ENCODE assay signal across 20 cellular contexts in the genomic region with DNA sequence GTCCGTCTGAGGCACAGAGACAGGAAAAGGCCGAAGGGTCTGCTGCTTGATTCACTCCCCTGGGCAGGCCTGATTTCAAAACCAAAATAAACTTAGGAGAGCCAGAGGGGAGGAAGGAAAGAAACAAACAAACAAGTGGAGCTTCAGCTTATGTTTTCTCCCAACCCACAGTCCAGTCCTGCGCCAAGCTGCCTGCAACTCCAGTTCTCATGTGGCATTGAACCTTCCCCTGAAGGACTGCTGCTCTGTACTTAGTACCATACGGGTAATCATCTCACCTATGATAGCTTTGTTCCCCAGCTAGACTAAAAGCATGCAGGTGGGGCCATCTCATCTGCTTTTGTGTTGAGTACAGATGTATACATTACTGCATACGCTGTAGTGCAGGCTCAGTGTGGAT.
DNase-seq lines count a peak whose midpoint lies in the region; ATAC-seq and TF ChIP-seq lines count a peak whose summit lies in the region.
"Had no signal": no experiment of that assay in that cellular context is flagged by ENCODE, and none has a peak within 500 bp of the region (broad histone marks: within the 10 kb centered on the region; RNA-seq: fewer than 3 reads in every experiment).

No MANE protein-coding gene starts in this region.

- TF ChIP-seq CTCF in Panc1 (IDR thresholded peaks at IDR 0.05): no peak
- no peak for TF ChIP-seq CTCF in dorsolateral prefrontal cortex (IDR thresholded peaks at IDR 0.05 in 54 of 56, conservative IDR thresholded peaks at IDR 0.05 in 2 of 56; ENCODE audit: low read depth in 1 of 56, partially characterized antibody in 56 of 56)
- no peak for TF ChIP-seq CTCF in psoas muscle (IDR thresholded peaks at IDR 0.05)
- no peak for TF ChIP-seq CTCF in brain microvascular endothelial cell (IDR thresholded peaks at IDR 0.05; ENCODE audit: low read depth, low read length, missing control alignments)

- in situ Hi-C loops in Panc1 (cut with HindIII; ENCODE audit: low pct_unique_long_range_greater_than_20kb, low sequenced_read_pairs): no loop called here
- in situ Hi-C loops in brain microvascular endothelial cell (cut with HindIII; ENCODE audit: low pct_ligation_motif_present, low sequenced_read_pairs): loop anchor here (25.0 kb wide), 1 partner anchor 429 kb away; no protein-coding TSS in a partner anchor

- H3K4me3 ChIP-seq in Panc1 (ENCODE audit: low read depth in 2 of 2, low read length in 2 of 2): no peak overlapping the region
- H3K4me3 ChIP-seq in dorsolateral prefrontal cortex: no peak overlapping the region
- H3K4me3 ChIP-seq in psoas muscle: peak overlapping the region; percentile 49
- H3K4me3 ChIP-seq in brain microvascular endothelial cell (ENCODE audit: low read depth, low read length): no peak overlapping the region
- H3K4me3 ChIP-seq: MG63, PC-9 had no signal

- no peak for DNase-seq in Panc1 (ENCODE audit: low read depth, low spot score)
- DNase-seq in dorsolateral prefrontal cortex: no peak
- no peak for DNase-seq in psoas muscle
- no peak for DNase-seq in D341Med (ENCODE audit: low spot score)
- DNase-seq in brain microvascular endothelial cell: no peak
- DNase-seq: AML-193; C1 segment of cervical spinal cord; CD8-positive, alpha-beta T cell; DMS153; GOT3; HCEC 1CT; MG63; NCI-H1417; NCI-H1694 treated with DMSO at 0.1 percent for 48 hours; NCI-H510A treated with DMSO at 0.1 percent for 48 hours; NCI-H748 treated with DMSO at 0.1 percent for 48 hours; PC-9 had no signal

- intact Hi-C loops in Panc1 (cut with micrococcal nuclease; ENCODE audit: unreplicated experiment): no loop called here
- intact Hi-C loops in dorsolateral prefrontal cortex (cut with DNase I): no loop called here
- intact Hi-C loops in psoas muscle (cut with DNase I): no loop called here

- H3K27ac Mint-ChIP-seq in stimulated activated memory B cell treated with anti-CD40 and anti-IgM and Interleukin-4, amounts not matched to agents 10 μg/mL and 1 μg/mL and 100 μg/mL, for 72 hours: no peak overlapping the region
- H3K27ac Mint-ChIP-seq: CD8-positive, alpha-beta T cell had no signal

- H3K27me3 ChIP-seq in Panc1 (ENCODE audit: control insufficient read depth, insufficient read depth, low read length) (no peaks in the 10 kb centered on the region), dorsolateral prefrontal cortex (no peaks in the 10 kb centered on the region), psoas muscle (ENCODE audit: insufficient read depth in 3 of 3, low read length in 2 of 3) (no peaks in the 10 kb centered on the region), brain microvascular endothelial cell (replicated peaks) (peaks cover under 1% of the 10 kb centered on the region)
- H3K27me3 ChIP-seq: MG63 had no signal

- ATAC-seq in Panc1 (0 out of 2 replicates have a peak, but pooled peaks have one; percentile 26), psoas muscle (no peak), GM19455 (IDR thresholded peaks at IDR 0.05; ENCODE audit: unreplicated experiment) (no peak), HG02678 (IDR thresholded peaks at IDR 0.05; ENCODE audit: unreplicated experiment) (no peak)
- ATAC-seq in stimulated activated memory B cell treated with anti-CD40 and anti-IgM and Interleukin-4, amounts not matched to agents 10 μg/mL and 1 μg/mL and 100 μg/mL, for 72 hours: peak; percentile 9
- ATAC-seq: CD8-positive, alpha-beta T cell had no signal

- 73 to 87% (median 78%) methylated on average over 5 of the region's 5 CpGs for WGBS in psoas muscle, 3 donors

- H3K4me1 Mint-ChIP-seq in stimulated activated memory B cell treated with anti-CD40 and anti-IgM and Interleukin-4, amounts not matched to agents 10 μg/mL and 1 μg/mL and 100 μg/mL, for 72 hours: no peaks in the 10 kb centered on the region

- no peaks in the 10 kb centered on the region for H3K9me3 Mint-ChIP-seq in stimulated activated memory B cell treated with anti-CD40 and anti-IgM and Interleukin-4, amounts not matched to agents 10 μg/mL and 1 μg/mL and 100 μg/mL, for 72 hours
- H3K9me3 Mint-ChIP-seq: CD8-positive, alpha-beta T cell had no signal

- no peaks in the 10 kb centered on the region for H3K36me3 Mint-ChIP-seq in stimulated activated memory B cell treated with anti-CD40 and anti-IgM and Interleukin-4, amounts not matched to agents 10 μg/mL and 1 μg/mL and 100 μg/mL, for 72 hours
- H3K36me3 Mint-ChIP-seq: CD8-positive, alpha-beta T cell had no signal

- CTCF ChIA-PET in Panc1 (lab: Charles Lee): no interaction called here

- H3K36me3 ChIP-seq in Panc1 (ENCODE audit: control insufficient read depth, insufficient read depth, low read length) (no peaks in the 10 kb centered on the region), psoas muscle (ENCODE audit: insufficient read depth in 1 of 2, low read depth in 1 of 2) (no peaks in the 10 kb centered on the region), brain microvascular endothelial cell (replicated peaks) (no peaks in the 10 kb centered on the region)
- H3K36me3 ChIP-seq: MG63 had no signal

- no TSS peak for BruUV-seq in Panc1 (replicated peaks; lab: Mats Ljungman, UMichigan)

- H3K27ac ChIP-seq in Panc1 (ENCODE audit: low read length) (no peak overlapping the region), dorsolateral prefrontal cortex (peak overlapping the region in 42 of 59 donors; percentile 1 to 77 (median 48)), psoas muscle (peak overlapping the region; percentile 88), brain microvascular endothelial cell (no peak overlapping the region)
- H3K27ac ChIP-seq: PC-9 had no signal

- H3K4me1 ChIP-seq in Panc1 (ENCODE audit: control insufficient read depth, insufficient read depth, low read length) (no peaks in the 10 kb centered on the region), psoas muscle (peaks cover 47% of the 10 kb centered on the region)

- POLR2A ChIA-PET in Panc1 (lab: Charles Lee): no interaction called here

- no peak overlapping the region for H3K4me3 Mint-ChIP-seq in stimulated activated memory B cell treated with anti-CD40 and anti-IgM and Interleukin-4, amounts not matched to agents 10 μg/mL and 1 μg/mL and 100 μg/mL, for 72 hours
- H3K4me3 Mint-ChIP-seq: CD8-positive, alpha-beta T cell had no signal

- H3K9me3 ChIP-seq in Panc1 (ENCODE audit: control insufficient read depth, insufficient read depth, low read depth, low read length) (no peaks in the 10 kb centered on the region), psoas muscle (no peaks in the 10 kb centered on the region)
- H3K9me3 ChIP-seq: MG63 had no signal

- H3K27me3 Mint-ChIP-seq in stimulated activated memory B cell treated with anti-CD40 and anti-IgM and Interleukin-4, amounts not matched to agents 10 μg/mL and 1 μg/mL and 100 μg/mL, for 72 hours: no peaks in the 10 kb centered on the region

Comparison
In these comparisons a context has a peak if more than half of its experiments do, and no peak if none do; other contexts are left out.
1. ATAC-seq: peak in Panc1 (single experiment) and stimulated activated memory B cell treated with anti-CD40 and anti-IgM and Interleukin-4, amounts not matched to agents 10 μg/mL and 1 μg/mL and 100 μg/mL, for 72 hours (single experiment); none in psoas muscle (0 of 4), GM19455 (single experiment) and HG02678 (single experiment).
2. H3K27ac ChIP-seq: peak in dorsolateral prefrontal cortex (42 of 59) and psoas muscle (single experiment); none in Panc1 (single experiment) and brain microvascular endothelial cell (single experiment).